ENCODE assay signal across 11 cellular contexts in genomic region chr3:72797773-72798543, GRCh38. TPM values are rescaled to one million over a fixed set of nuclear protein-coding genes. Genes with fewer than 3 reads are reported as not detected.
A peak's percentile ranks its signal among the peaks of the same experiment; 100 is the strongest.
DNase-seq lines count a peak whose midpoint lies in the region; ATAC-seq and TF ChIP-seq lines count a peak whose summit lies in the region.
"Had no signal": no experiment of that assay in that cellular context is flagged by ENCODE, and none has a peak within 500 bp of the region (broad histone marks: within the 10 kb centered on the region; RNA-seq: fewer than 3 reads in every experiment).

No MANE protein-coding gene starts in this region.

- H3K27ac Mint-ChIP-seq in WTC11, result 0 out of 2 replicates have a peak overlapping the region, but pooled peaks have one; percentile 17
- H3K27ac Mint-ChIP-seq: B cell; stimulated activated naive CD8-positive, alpha-beta T cell treated with anti-CD3 and anti-CD28 coated beads, Interleukin-15, Interleukin-2, amounts not matched to agents 100 ng/mL and 50 ng/mL, for 24 hours had no signal

- H3K27me3 Mint-ChIP-seq in WTC11 (ENCODE audit: low read depth), result no peaks in the 10 kb centered on the region
- H3K27me3 Mint-ChIP-seq: B cell; stimulated activated naive CD8-positive, alpha-beta T cell treated with anti-CD3 and anti-CD28 coated beads, Interleukin-15, Interleukin-2, amounts not matched to agents 100 ng/mL and 50 ng/mL, for 24 hours had no signal

- H3K4me1 Mint-ChIP-seq in WTC11, result peaks cover 29% of the 10 kb centered on the region
- H3K4me1 Mint-ChIP-seq: B cell had no signal

- H3K9me3 ChIP-seq in A673 (ENCODE audit: low read depth, low read length, poor library complexity, severe bottlenecking), result no peaks in the 10 kb centered on the region

- CTCF ChIA-PET in A673 (lab: Charles Lee) (no interaction called here), WTC11 (lab: Charles Lee) (interaction anchor here (0.9 to 1.7 kb wide), 3 partner anchors 14 to 132 kb away, joined by 3 to 6 read pairs (median 4); no protein-coding TSS in a partner anchor)

- no peak overlapping the region for H3K4me3 ChIP-seq in A673 (ENCODE audit: low read depth, low read length, poor library complexity, severe bottlenecking)

- H3K4me3 Mint-ChIP-seq in WTC11, result no peak overlapping the region
- H3K4me3 Mint-ChIP-seq: B cell; stimulated activated naive CD8-positive, alpha-beta T cell treated with anti-CD3 and anti-CD28 coated beads, Interleukin-15, Interleukin-2, amounts not matched to agents 100 ng/mL and 50 ng/mL, for 24 hours had no signal

- H3K36me3 ChIP-seq in A673 (ENCODE audit: insufficient read depth, low read length, poor library complexity, severe bottlenecking), result no peaks in the 10 kb centered on the region

- TF ChIP-seq CTCF in A673 (conservative IDR thresholded peaks at IDR 0.05; ENCODE audit: low read depth, low read length) (no peak), WTC11 (IDR thresholded peaks at IDR 0.05) (no peak)

- H3K27ac ChIP-seq in A673 (ENCODE audit: low read depth, low read length, poor library complexity, severe bottlenecking), result no peak overlapping the region

- BruUV-seq in A673 (replicated peaks; lab: Mats Ljungman, UMichigan), result no TSS peak

- ATAC-seq in WTC11, result peak; percentile 59
- no peak for ATAC-seq in GM19467 (IDR thresholded peaks at IDR 0.05; ENCODE audit: unreplicated experiment)
- ATAC-seq in GM19397 (IDR thresholded peaks at IDR 0.05; ENCODE audit: unreplicated experiment), result no peak

- no peaks in the 10 kb centered on the region for H3K9me3 Mint-ChIP-seq in WTC11
- H3K9me3 Mint-ChIP-seq: stimulated activated naive CD8-positive, alpha-beta T cell treated with anti-CD3 and anti-CD28 coated beads, Interleukin-15, Interleukin-2, amounts not matched to agents 100 ng/mL and 50 ng/mL, for 24 hours had no signal

- intact Hi-C loops in A673 (cut with micrococcal nuclease; ENCODE audit: unreplicated experiment), result no loop called here

- no peaks in the 10 kb centered on the region for H3K36me3 Mint-ChIP-seq in WTC11

- no peaks in the 10 kb centered on the region for H3K27me3 ChIP-seq in A673 (replicated peaks; ENCODE audit: insufficient read depth, low read depth, low read length, poor library complexity)

- peak; percentile 68 for DNase-seq in A673 (ENCODE audit: low spot score)
- DNase-seq in NCI-H1436 (lab: John Stamatoyannopoulos, UW), result peak; percentile 41
- DNase-seq in WTC11 (ENCODE audit: low spot score), result no peak
- DNase-seq in hepatic stellate cell (ENCODE audit: low spot score), result peak; percentile 35
- no peak for DNase-seq in superior temporal gyrus (ENCODE audit: extremely low spot score)
- no peak for DNase-seq in HK-2 (ENCODE audit: unreplicated experiment)
- DNase-seq: NCI-H1048 had no signal

- peaks cover 4% of the 10 kb centered on the region for H3K4me1 ChIP-seq in A673 (ENCODE audit: insufficient read depth, low read length, poor library complexity, severe bottlenecking)

- POLR2A ChIA-PET in A673 (lab: Charles Lee; ENCODE audit: low non-redundant PET), result no interaction called here
- POLR2A ChIA-PET in WTC11 (lab: Charles Lee), result interaction anchor here (0.6 kb wide), 1 partner anchor 246 kb away, joined by 4 read pairs; no protein-coding TSS in a partner anchor

TF ChIP-seq in WTC11, 78 proteins besides CTCF, POLR2A, EP300 and RAD21 (continues in another document):
- TF ChIP-seq, protein P1, sequence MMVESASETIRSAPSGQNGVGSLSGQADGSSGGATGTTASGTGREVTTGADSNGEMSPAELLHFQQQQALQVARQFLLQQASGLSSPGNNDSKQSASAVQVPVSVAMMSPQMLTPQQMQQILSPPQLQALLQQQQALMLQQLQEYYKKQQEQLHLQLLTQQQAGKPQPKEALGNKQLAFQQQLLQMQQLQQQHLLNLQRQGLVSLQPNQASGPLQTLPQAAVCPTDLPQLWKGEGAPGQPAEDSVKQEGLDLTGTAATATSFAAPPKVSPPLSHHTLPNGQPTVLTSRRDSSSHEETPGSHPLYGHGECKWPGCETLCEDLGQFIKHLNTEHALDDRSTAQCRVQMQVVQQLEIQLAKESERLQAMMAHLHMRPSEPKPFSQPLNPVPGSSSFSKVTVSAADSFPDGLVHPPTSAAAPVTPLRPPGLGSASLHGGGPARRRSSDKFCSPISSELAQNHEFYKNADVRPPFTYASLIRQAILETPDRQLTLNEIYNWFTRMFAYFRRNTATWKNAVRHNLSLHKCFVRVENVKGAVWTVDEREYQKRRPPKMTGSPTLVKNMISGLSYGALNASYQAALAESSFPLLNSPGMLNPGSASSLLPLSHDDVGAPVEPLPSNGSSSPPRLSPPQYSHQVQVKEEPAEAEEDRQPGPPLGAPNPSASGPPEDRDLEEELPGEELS (CRISPR knock-in tag; IDR thresholded peaks at IDR 0.05), result no peak
- no peak for TF ChIP-seq JUN (CRISPR knock-in tag; IDR thresholded peaks at IDR 0.05)
- no peak for TF ChIP-seq ESRRA (CRISPR knock-in tag; IDR thresholded peaks at IDR 0.05; ENCODE audit: borderline replicate concordance)
- TF ChIP-seq SP1 (CRISPR knock-in tag; conservative IDR thresholded peaks at IDR 0.05), result no peak
- no peak for TF ChIP-seq ELF4 (CRISPR knock-in tag; IDR thresholded peaks at IDR 0.05; ENCODE audit: low read depth)
- TF ChIP-seq, protein P2, sequence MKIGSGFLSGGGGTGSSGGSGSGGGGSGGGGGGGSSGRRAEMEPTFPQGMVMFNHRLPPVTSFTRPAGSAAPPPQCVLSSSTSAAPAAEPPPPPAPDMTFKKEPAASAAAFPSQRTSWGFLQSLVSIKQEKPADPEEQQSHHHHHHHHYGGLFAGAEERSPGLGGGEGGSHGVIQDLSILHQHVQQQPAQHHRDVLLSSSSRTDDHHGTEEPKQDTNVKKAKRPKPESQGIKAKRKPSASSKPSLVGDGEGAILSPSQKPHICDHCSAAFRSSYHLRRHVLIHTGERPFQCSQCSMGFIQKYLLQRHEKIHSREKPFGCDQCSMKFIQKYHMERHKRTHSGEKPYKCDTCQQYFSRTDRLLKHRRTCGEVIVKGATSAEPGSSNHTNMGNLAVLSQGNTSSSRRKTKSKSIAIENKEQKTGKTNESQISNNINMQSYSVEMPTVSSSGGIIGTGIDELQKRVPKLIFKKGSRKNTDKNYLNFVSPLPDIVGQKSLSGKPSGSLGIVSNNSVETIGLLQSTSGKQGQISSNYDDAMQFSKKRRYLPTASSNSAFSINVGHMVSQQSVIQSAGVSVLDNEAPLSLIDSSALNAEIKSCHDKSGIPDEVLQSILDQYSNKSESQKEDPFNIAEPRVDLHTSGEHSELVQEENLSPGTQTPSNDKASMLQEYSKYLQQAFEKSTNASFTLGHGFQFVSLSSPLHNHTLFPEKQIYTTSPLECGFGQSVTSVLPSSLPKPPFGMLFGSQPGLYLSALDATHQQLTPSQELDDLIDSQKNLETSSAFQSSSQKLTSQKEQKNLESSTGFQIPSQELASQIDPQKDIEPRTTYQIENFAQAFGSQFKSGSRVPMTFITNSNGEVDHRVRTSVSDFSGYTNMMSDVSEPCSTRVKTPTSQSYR (CRISPR knock-in tag; IDR thresholded peaks at IDR 0.05), result no peak
- TF ChIP-seq ATF6 (CRISPR knock-in tag; IDR thresholded peaks at IDR 0.05), result no peak
- no peak for TF ChIP-seq FOXJ3 (CRISPR knock-in tag; IDR thresholded peaks at IDR 0.05; ENCODE audit: borderline replicate concordance)
- TF ChIP-seq ZNF263 (CRISPR knock-in tag; IDR thresholded peaks at IDR 0.05; ENCODE audit: low read depth), result no peak
- TF ChIP-seq SMAD4 (CRISPR knock-in tag; IDR thresholded peaks at IDR 0.05), result no peak
- TF ChIP-seq ATF1 (CRISPR knock-in tag; IDR thresholded peaks at IDR 0.05), result no peak
- TF ChIP-seq ZNF396 (CRISPR knock-in tag; IDR thresholded peaks at IDR 0.05; ENCODE audit: borderline replicate concordance), result no peak

RNA-seq across cellular contexts. Expression of gene SHQ1, which starts 50.3 kb away (rescaled TPM):
- total RNA-seq in A673 (2021) (21.1 and 24.3 TPM in 2 replicates), WTC11 (2021) (24.5 to 29.1 TPM (median 27.2 TPM) in 3 replicates)

Comparison
In these comparisons a context has a peak if more than half of its experiments do, and no peak if none do; other contexts are left out.
1. DNase-seq: peak in A673 (single experiment), NCI-H1436 (single experiment) and hepatic stellate cell (single experiment); none in WTC11 (single experiment), superior temporal gyrus (single experiment) and HK-2 (single experiment).